In genomic region chr6:89977808-89978748, GRCh38 we compare ENCODE assay signal across 12 cellular contexts.
DNase-seq lines count a peak whose midpoint lies in the region; ATAC-seq and TF ChIP-seq lines count a peak whose summit lies in the region.
"Had no signal": no experiment of that assay in that cellular context is flagged by ENCODE, and none has a peak within 500 bp of the region (broad histone marks: within the 10 kb centered on the region; RNA-seq: fewer than 3 reads in every experiment).

No MANE protein-coding gene starts in this region.

- intact Hi-C loops in left ventricle myocardium superior (cut with micrococcal nuclease), result loop anchor here (10.0 kb wide), 1 partner anchor 327 kb away; no protein-coding TSS in a partner anchor

- peak; percentile 93 for ATAC-seq in SK-N-SH treated with all-trans-retinoic acid at 6 μM for 48 hours
- ATAC-seq in left ventricle myocardium superior, result peak; percentile 79
- no peak for ATAC-seq in HG03025 (IDR thresholded peaks at IDR 0.05; ENCODE audit: low FRiP score, unreplicated experiment)

- H3K4me3 ChIP-seq in thymus (ENCODE audit: low read length), result no peak overlapping the region
- H3K4me3 ChIP-seq: esophagus muscularis mucosa, tibial artery had no signal

- H3K27me3 ChIP-seq in thymus (ENCODE audit: control insufficient read depth, insufficient read depth), result no peaks in the 10 kb centered on the region
- H3K27me3 ChIP-seq: esophagus muscularis mucosa, tibial artery had no signal

- WGBS in thymus, result 94% methylated on average over 8 of the region's 8 CpGs

- DNase-seq in NCI-H510A treated with DMSO at 0.1 percent for 48 hours (lab: John Stamatoyannopoulos, UW) (peak; percentile 47), NCI-H510A (lab: John Stamatoyannopoulos, UW) (no peak), left ventricle myocardium superior (no peak), LoVo (ENCODE audit: low spot score) (no peak)
- no peak for DNase-seq in activated CD4-positive, alpha-beta T cell treated with anti-CD3 and anti-CD28 coated beads for 1 hour
- DNase-seq: activated B cell treated with CpG ODN at 0.5 μM for 24 hours; activated naive CD4-positive, alpha-beta T cell treated with anti-CD3 and anti-CD28 coated beads for 36 hours; tibial artery had no signal

- no peaks in the 10 kb centered on the region for H3K36me3 ChIP-seq in thymus (ENCODE audit: control insufficient read depth, insufficient read depth)
- H3K36me3 ChIP-seq: esophagus muscularis mucosa, tibial artery had no signal

- no peaks in the 10 kb centered on the region for H3K4me1 ChIP-seq in thymus (ENCODE audit: control insufficient read depth, insufficient read depth, low read length)

- H3K9me3 ChIP-seq in thymus (ENCODE audit: control insufficient read depth), result no peaks in the 10 kb centered on the region
- H3K9me3 ChIP-seq: esophagus muscularis mucosa, tibial artery had no signal

- peak overlapping the region; percentile 59 for H3K27ac ChIP-seq in thymus (ENCODE audit: low read depth)
- H3K27ac ChIP-seq: tibial artery had no signal

TF ChIP-seq in SK-N-SH treated with all-trans-retinoic acid at 6 μM for 48 hours, 23 proteins besides CTCF, POLR2A, EP300 and RAD21:
- peak; percentile 58; the same call in 1 of the 2 replicates for TF ChIP-seq ZNF70 (CRISPR knock-in tag; IDR thresholded peaks at IDR 0.05)
- TF ChIP-seq, protein P1, sequence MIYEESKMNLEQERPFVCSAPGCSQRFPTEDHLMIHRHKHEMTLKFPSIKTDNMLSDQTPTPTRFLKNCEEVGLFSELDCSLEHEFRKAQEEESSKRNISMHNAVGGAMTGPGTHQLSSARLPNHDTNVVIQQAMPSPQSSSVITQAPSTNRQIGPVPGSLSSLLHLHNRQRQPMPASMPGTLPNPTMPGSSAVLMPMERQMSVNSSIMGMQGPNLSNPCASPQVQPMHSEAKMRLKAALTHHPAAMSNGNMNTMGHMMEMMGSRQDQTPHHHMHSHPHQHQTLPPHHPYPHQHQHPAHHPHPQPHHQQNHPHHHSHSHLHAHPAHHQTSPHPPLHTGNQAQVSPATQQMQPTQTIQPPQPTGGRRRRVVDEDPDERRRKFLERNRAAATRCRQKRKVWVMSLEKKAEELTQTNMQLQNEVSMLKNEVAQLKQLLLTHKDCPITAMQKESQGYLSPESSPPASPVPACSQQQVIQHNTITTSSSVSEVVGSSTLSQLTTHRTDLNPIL (CRISPR knock-in tag; IDR thresholded peaks at IDR 0.05; ENCODE audit: low read depth), result 0 out of 2 replicates have a peak, but pooled peaks have one; percentile 68
- TF ChIP-seq ZFP3 (CRISPR knock-in tag; IDR thresholded peaks at IDR 0.05), result no peak
- TF ChIP-seq ZC3H10 (CRISPR knock-in tag; IDR thresholded peaks at IDR 0.05), result 0 out of 2 replicates have a peak, but pooled peaks have one; percentile 43
- TF ChIP-seq CSRNP3 (CRISPR knock-in tag; IDR thresholded peaks at IDR 0.05), result peak; percentile 73; the same call in 1 of the 2 replicates
- no peak for TF ChIP-seq SNAI2 (CRISPR knock-in tag; IDR thresholded peaks at IDR 0.05)
- TF ChIP-seq ARNTL (CRISPR knock-in tag; IDR thresholded peaks at IDR 0.05; ENCODE audit: borderline replicate concordance, low read depth), result no peak
- TF ChIP-seq TSHZ2 (CRISPR knock-in tag; IDR thresholded peaks at IDR 0.05), result peak; percentile 83
- TF ChIP-seq ESRRG (CRISPR knock-in tag; IDR thresholded peaks at IDR 0.05), result no peak
- TF ChIP-seq ZNF565 (CRISPR knock-in tag; conservative IDR thresholded peaks at IDR 0.05; ENCODE audit: low read depth), result no peak
- no peak for TF ChIP-seq PPARA (CRISPR knock-in tag; IDR thresholded peaks at IDR 0.05; ENCODE audit: borderline replicate concordance)
- 0 out of 2 replicates have a peak, but pooled peaks have one; percentile 40 for TF ChIP-seq ZFP30 (CRISPR knock-in tag; IDR thresholded peaks at IDR 0.05)
- peak; percentile 88 for TF ChIP-seq ISL1 (CRISPR knock-in tag; IDR thresholded peaks at IDR 0.05)
- TF ChIP-seq ZNF8 (CRISPR knock-in tag; IDR thresholded peaks at IDR 0.05), result 0 out of 2 replicates have a peak, but pooled peaks have one; percentile 39
- TF ChIP-seq GLIS3 (CRISPR knock-in tag; IDR thresholded peaks at IDR 0.05), result peak; percentile 32; the same call in 1 of the 2 replicates
- no peak for TF ChIP-seq CSDC2 (CRISPR knock-in tag; IDR thresholded peaks at IDR 0.05)
- TF ChIP-seq, protein P2, sequence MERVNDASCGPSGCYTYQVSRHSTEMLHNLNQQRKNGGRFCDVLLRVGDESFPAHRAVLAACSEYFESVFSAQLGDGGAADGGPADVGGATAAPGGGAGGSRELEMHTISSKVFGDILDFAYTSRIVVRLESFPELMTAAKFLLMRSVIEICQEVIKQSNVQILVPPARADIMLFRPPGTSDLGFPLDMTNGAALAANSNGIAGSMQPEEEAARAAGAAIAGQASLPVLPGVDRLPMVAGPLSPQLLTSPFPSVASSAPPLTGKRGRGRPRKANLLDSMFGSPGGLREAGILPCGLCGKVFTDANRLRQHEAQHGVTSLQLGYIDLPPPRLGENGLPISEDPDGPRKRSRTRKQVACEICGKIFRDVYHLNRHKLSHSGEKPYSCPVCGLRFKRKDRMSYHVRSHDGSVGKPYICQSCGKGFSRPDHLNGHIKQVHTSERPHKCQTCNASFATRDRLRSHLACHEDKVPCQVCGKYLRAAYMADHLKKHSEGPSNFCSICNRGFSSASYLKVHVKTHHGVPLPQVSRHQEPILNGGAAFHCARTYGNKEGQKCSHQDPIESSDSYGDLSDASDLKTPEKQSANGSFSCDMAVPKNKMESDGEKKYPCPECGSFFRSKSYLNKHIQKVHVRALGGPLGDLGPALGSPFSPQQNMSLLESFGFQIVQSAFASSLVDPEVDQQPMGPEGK (CRISPR knock-in tag; IDR thresholded peaks at IDR 0.05; ENCODE audit: borderline replicate concordance), result peak; percentile 82
- peak; percentile 72; the same call in 1 of the 2 replicates for TF ChIP-seq TOX (CRISPR knock-in tag; IDR thresholded peaks at IDR 0.05; ENCODE audit: borderline replicate concordance)
- TF ChIP-seq POU6F1 (CRISPR knock-in tag; IDR thresholded peaks at IDR 0.05; ENCODE audit: borderline replicate concordance, low read depth), result no peak
- peak; percentile 93 for TF ChIP-seq TCF4 (CRISPR knock-in tag; IDR thresholded peaks at IDR 0.05; ENCODE audit: borderline replicate concordance)
- no peak for TF ChIP-seq RARB (CRISPR knock-in tag; IDR thresholded peaks at IDR 0.05)
- no peak for TF ChIP-seq OSR1 (CRISPR knock-in tag; IDR thresholded peaks at IDR 0.05)
- TF ChIP-seq BACH2 (CRISPR knock-in tag; IDR thresholded peaks at IDR 0.05; ENCODE audit: borderline replicate concordance), result no peak
